28 cellular contexts compared by ENCODE assay signal in genomic region chr16:3478242-3478925, GRCh38. TPM values are rescaled to one million over a fixed set of nuclear protein-coding genes. Genes with fewer than 3 reads are reported as not detected.
DNase-seq lines count a peak whose midpoint lies in the region; ATAC-seq and TF ChIP-seq lines count a peak whose summit lies in the region.
"Had no signal": no experiment of that assay in that cellular context is flagged by ENCODE, and none has a peak within 500 bp of the region (broad histone marks: within the 10 kb centered on the region; RNA-seq: fewer than 3 reads in every experiment).

No MANE protein-coding gene starts in this region.

- no peaks in the 10 kb centered on the region for H3K9me3 ChIP-seq in colonic mucosa
- H3K9me3 ChIP-seq in transverse colon = no peaks in the 10 kb centered on the region
- H3K9me3 ChIP-seq: heart right ventricle had no signal

- no peak overlapping the region for H3K9ac ChIP-seq in colonic mucosa (ENCODE audit: low read depth in 2 of 2, low read length in 2 of 2)

- peaks cover 10% of the 10 kb centered on the region for H3K4me1 Mint-ChIP-seq in activated T-cell treated with anti-CD3 and anti-CD28 coated beads, Interleukin-2, amount 50 U/mL, for 72 hours (ENCODE audit: low read depth)
- H3K4me1 Mint-ChIP-seq in activated T-cell treated with anti-CD3 and anti-CD28 coated beads, Interleukin-2, amount 50 U/mL, for 4 hours (ENCODE audit: low read depth) = peaks cover 1% of the 10 kb centered on the region
- H3K4me1 Mint-ChIP-seq in neural crest cell = peaks cover 7% of the 10 kb centered on the region

- no peak overlapping the region for H3K4me3 Mint-ChIP-seq in activated T-cell treated with anti-CD3 and anti-CD28 coated beads, Interleukin-2, amount 50 U/mL, for 72 hours
- no peak overlapping the region for H3K4me3 Mint-ChIP-seq in activated T-cell treated with anti-CD3 and anti-CD28 coated beads, Interleukin-2, amount 50 U/mL, for 4 hours
- no peak overlapping the region for H3K4me3 Mint-ChIP-seq in neural crest cell
- H3K4me3 Mint-ChIP-seq: activated CD4-positive, alpha-beta T cell treated with anti-CD3 and anti-CD28 coated beads, Interleukin-2, amount 10 ng/mL, durations not matched to agents 24 days and 14 days; CD4-positive, alpha-beta memory T cell had no signal

- intact Hi-C loops in colonic mucosa (cut with DNase I) = no loop called here
- intact Hi-C loops in transverse colon (cut with DNase I; ENCODE audit: low total_unique reads) = no loop called here

- TF ChIP-seq POLR2A in transverse colon (IDR thresholded peaks at IDR 0.05) = no peak

- no peak for TF ChIP-seq CTCF in colonic mucosa (IDR thresholded peaks at IDR 0.05)
- TF ChIP-seq CTCF in neural crest cell (conservative IDR thresholded peaks at IDR 0.05) = no peak
- TF ChIP-seq CTCF in transverse colon (IDR thresholded peaks at IDR 0.05) = no peak

- DNase-seq in activated T-cell treated with anti-CD3 and anti-CD28 coated beads, Interleukin-2, amount 50 U/mL, for 72 hours = no peak
- DNase-seq in activated T-cell treated with anti-CD3 and anti-CD28 coated beads, Interleukin-2, amount 50 U/mL, for 4 hours = no peak
- peak; percentile 42 for DNase-seq in colonic mucosa
- DNase-seq in neural crest cell (ENCODE audit: low read depth, low spot score) = no peak
- DNase-seq in transverse colon = peak; percentile 54
- DNase-seq in SKM-1 treated with dmso at 0.1 percent for 144 hours (lab: John Stamatoyannopoulos, UW; ENCODE audit: unreplicated experiment) = no peak
- DNase-seq: activated CD4-positive, alpha-beta T cell treated with anti-CD3 and anti-CD28 coated beads, Interleukin-2, amount 10 ng/mL, durations not matched to agents 24 days and 14 days; aorta; CD4-positive, alpha-beta memory T cell; foreskin fibroblast; heart right ventricle; NCI-H1092 treated with DMSO at 0.1 percent for 48 hours; NCI-H1930; NCI-H524 treated with DMSO at 0.1 percent for 48 hours; NK-92 treated with Interleukin-12 subunit alpha and Interleukin-12 subunit beta, amount 100 ng/mL, for 24 hours; occipital lobe; SHP77 treated with DMSO at 0.1 percent for 48 hours; stimulated activated CD4-positive, alpha-beta T cell treated with anti-CD3 and anti-CD28 coated beads, Interleukin-4, amount 100 ng/mL, for 1 hour; SW 1271; T1000; WERI-Rb-1 had no signal

- H3K4me1 ChIP-seq in colonic mucosa = peaks cover 22% of the 10 kb centered on the region
- peaks cover 0 to 42% (median 35%) of the 10 kb centered on the region in 4 donors for H3K4me1 ChIP-seq in transverse colon

- H3K27ac ChIP-seq in colonic mucosa (no peak overlapping the region), transverse colon (peak overlapping the region in 3 of 4 donors; percentile 27 to 46 (median 44))
- H3K27ac ChIP-seq: cardiac muscle cell, WERI-Rb-1 had no signal

- TF ChIP-seq EP300 in transverse colon (IDR thresholded peaks at IDR 0.05; ENCODE audit: low read depth) = no peak

- peaks cover 3 to 12% of the 10 kb centered on the region in 2 donors for H3K36me3 Mint-ChIP-seq in activated T-cell treated with anti-CD3 and anti-CD28 coated beads, Interleukin-2, amount 50 U/mL, for 72 hours (ENCODE audit: insufficient read depth in 2 of 2)
- peaks cover 27% of the 10 kb centered on the region for H3K36me3 Mint-ChIP-seq in activated T-cell treated with anti-CD3 and anti-CD28 coated beads, Interleukin-2, amount 50 U/mL, for 4 hours (ENCODE audit: insufficient read depth)
- peaks cover 5% of the 10 kb centered on the region for H3K36me3 Mint-ChIP-seq in neural crest cell (ENCODE audit: low read depth)

- no peaks in the 10 kb centered on the region for H3K27me3 ChIP-seq in colonic mucosa
- H3K27me3 ChIP-seq in transverse colon = no peaks in the 10 kb centered on the region
- H3K27me3 ChIP-seq: cardiac muscle cell, heart right ventricle had no signal

- no peaks in the 10 kb centered on the region for H3K27me3 Mint-ChIP-seq in activated T-cell treated with anti-CD3 and anti-CD28 coated beads, Interleukin-2, amount 50 U/mL, for 72 hours (ENCODE audit: low read depth)
- no peaks in the 10 kb centered on the region for H3K27me3 Mint-ChIP-seq in activated T-cell treated with anti-CD3 and anti-CD28 coated beads, Interleukin-2, amount 50 U/mL, for 4 hours (ENCODE audit: low read depth)
- no peaks in the 10 kb centered on the region for H3K27me3 Mint-ChIP-seq in neural crest cell (ENCODE audit: low read depth)
- H3K27me3 Mint-ChIP-seq: activated CD4-positive, alpha-beta T cell treated with anti-CD3 and anti-CD28 coated beads, Interleukin-2, amount 10 ng/mL, durations not matched to agents 24 days and 14 days; CD4-positive, alpha-beta memory T cell had no signal

- H3K4me3 ChIP-seq in colonic mucosa (no peak overlapping the region), transverse colon (no peak overlapping the region)
- H3K4me3 ChIP-seq: cardiac muscle cell, heart right ventricle had no signal

- 48 to 80% methylated on average over 1 to 11 of the region's 11 CpGs for WGBS in transverse colon (ENCODE audit: low coverage in 1 of 2), 2 donors

- no peak for ATAC-seq in activated T-cell treated with anti-CD3 and anti-CD28 coated beads, Interleukin-2, amount 50 U/mL, for 72 hours (replicated peaks in 1 of 2)
- no peak for ATAC-seq in activated T-cell treated with anti-CD3 and anti-CD28 coated beads, Interleukin-2, amount 50 U/mL, for 4 hours
- ATAC-seq in HG03139 (IDR thresholded peaks at IDR 0.05; ENCODE audit: unreplicated experiment) (no peak), HG03521 (IDR thresholded peaks at IDR 0.05; ENCODE audit: unreplicated experiment) (no peak)
- ATAC-seq: activated naive CD4-positive, alpha-beta T cell treated with anti-CD3 and anti-CD28 coated beads, Interleukin-2, amount 50 U/mL, for 72 hours; esophagus mucosa; heart right ventricle had no signal

- in situ Hi-C loops in transverse colon (cut with MboI; ENCODE audit: low pct_ligation_motif_present in 1 of 4, low pct_unique_long_range_greater_than_20kb in 1 of 4, low sequenced_read_pairs in 3 of 4) = no loop called here

- H3K9me3 Mint-ChIP-seq in activated T-cell treated with anti-CD3 and anti-CD28 coated beads, Interleukin-2, amount 50 U/mL, for 72 hours = no peaks in the 10 kb centered on the region
- no peaks in the 10 kb centered on the region for H3K9me3 Mint-ChIP-seq in activated T-cell treated with anti-CD3 and anti-CD28 coated beads, Interleukin-2, amount 50 U/mL, for 4 hours
- H3K9me3 Mint-ChIP-seq in neural crest cell = no peaks in the 10 kb centered on the region
- H3K9me3 Mint-ChIP-seq: activated CD4-positive, alpha-beta T cell treated with anti-CD3 and anti-CD28 coated beads, Interleukin-2, amount 10 ng/mL, durations not matched to agents 24 days and 14 days; activated naive CD4-positive, alpha-beta T cell treated with anti-CD3 and anti-CD28 coated beads, Interleukin-2, amount 50 U/mL, for 72 hours; CD4-positive, alpha-beta memory T cell had no signal

- peak overlapping the region; percentile 69 for H3K27ac Mint-ChIP-seq in activated T-cell treated with anti-CD3 and anti-CD28 coated beads, Interleukin-2, amount 50 U/mL, for 72 hours
- peak overlapping the region; percentile 78 for H3K27ac Mint-ChIP-seq in neural crest cell (ENCODE audit: unreplicated experiment)
- H3K27ac Mint-ChIP-seq: activated CD4-positive, alpha-beta T cell treated with anti-CD3 and anti-CD28 coated beads, Interleukin-2, amount 10 ng/mL, durations not matched to agents 24 days and 14 days had no signal

- H3K36me3 ChIP-seq in colonic mucosa = peaks cover 19% of the 10 kb centered on the region
- H3K36me3 ChIP-seq in transverse colon = peaks cover 0 to 37% (median 10%) of the 10 kb centered on the region in 4 donors

RNA-seq across cellular contexts. Expression of gene C16orf90, which starts 16.9 kb away (rescaled TPM):
- not detected for total RNA-seq in activated T-cell treated with anti-CD3 and anti-CD28 coated beads, Interleukin-2, amount 50 U/mL, for 72 hours
- total RNA-seq in activated T-cell treated with anti-CD3 and anti-CD28 coated beads, Interleukin-2, amount 50 U/mL, for 4 hours = not detected
- total RNA-seq in colonic mucosa = not detected
- not detected in 2 replicates for total RNA-seq in neural crest cell
- not detected for total RNA-seq in transverse colon
- total RNA-seq: A172; activated CD4-positive, alpha-beta T cell treated with anti-CD3 and anti-CD28 coated beads, Interleukin-2, amount 10 ng/mL, durations not matched to agents 24 days and 14 days; aorta; cardiac muscle cell; CD4-positive, alpha-beta memory T cell; esophagus mucosa; heart right ventricle; occipital lobe; renal cortical epithelial cell had no signal

RNA-seq across cellular contexts. Expression of gene CLUAP1, which starts 22.4 kb away (rescaled TPM):
- 10 to 100 TPM; 16.8 to 18.2 TPM for total RNA-seq in activated T-cell treated with anti-CD3 and anti-CD28 coated beads, Interleukin-2, amount 50 U/mL, for 72 hours
- 10 to 100 TPM; 12.0 to 15.0 (median 14.8) TPM for total RNA-seq in activated T-cell treated with anti-CD3 and anti-CD28 coated beads, Interleukin-2, amount 50 U/mL, for 4 hours
- 10 to 100 TPM in 1 of 2 donors, 1 to 10 TPM in 1; 7.9 to 10.8 TPM for total RNA-seq in colonic mucosa
- total RNA-seq in neural crest cell = 30.7 and 33.8 TPM in 2 replicates
- total RNA-seq in transverse colon = 10 to 100 TPM in 1 of 4 donors, 1 to 10 TPM in 3; 3.4 to 84.0 (median 8.4) TPM

RNA-seq across cellular contexts. Expression of gene NAA60, which starts 34.9 kb away (rescaled TPM):
- total RNA-seq in activated T-cell treated with anti-CD3 and anti-CD28 coated beads, Interleukin-2, amount 50 U/mL, for 72 hours = 10 to 100 TPM; 58.5 to 69.7 TPM
- 10 to 100 TPM; 27.3 to 29.3 (median 27.8) TPM for total RNA-seq in activated T-cell treated with anti-CD3 and anti-CD28 coated beads, Interleukin-2, amount 50 U/mL, for 4 hours
- 10 to 100 TPM; 56.8 to 68.6 TPM for total RNA-seq in colonic mucosa
- total RNA-seq in neural crest cell = 48.9 and 55.3 TPM in 2 replicates
- total RNA-seq in transverse colon = 100 to 1,000 TPM in 1 of 4 donors, 10 to 100 TPM in 3; 57.3 to 247 (median 72.9) TPM

RNA-seq across cellular contexts. Expression of gene ZNF597, which starts 35.1 kb away (rescaled TPM):
- 1 to 10 TPM; 3.8 to 4.5 TPM for total RNA-seq in activated T-cell treated with anti-CD3 and anti-CD28 coated beads, Interleukin-2, amount 50 U/mL, for 72 hours
- total RNA-seq in activated T-cell treated with anti-CD3 and anti-CD28 coated beads, Interleukin-2, amount 50 U/mL, for 4 hours = 1 to 10 TPM; 1.2 to 1.5 (median 1.3) TPM
- 1 to 10 TPM; 1.4 to 1.7 TPM for total RNA-seq in colonic mucosa
- total RNA-seq in neural crest cell = 2.0 and 2.2 TPM in 2 replicates
- total RNA-seq in transverse colon = 1 to 10 TPM in 2 of 4 donors, under 1 TPM in 2; 0.37 to 2.4 (median 0.91) TPM

Comparison
In these comparisons a context has a peak if more than half of its experiments do, and no peak if none do; other contexts are left out.
1. DNase-seq: peak in colonic mucosa (single experiment) and transverse colon (single experiment); none in activated T-cell treated with anti-CD3 and anti-CD28 coated beads, Interleukin-2, amount 50 U/mL, for 72 hours (0 of 2), activated T-cell treated with anti-CD3 and anti-CD28 coated beads, Interleukin-2, amount 50 U/mL, for 4 hours (single experiment), neural crest cell (single experiment) and SKM-1 treated with dmso at 0.1 percent for 144 hours (single experiment).